Comparison of ENCODE assay signal across 12 cellular contexts in the genomic region with DNA sequence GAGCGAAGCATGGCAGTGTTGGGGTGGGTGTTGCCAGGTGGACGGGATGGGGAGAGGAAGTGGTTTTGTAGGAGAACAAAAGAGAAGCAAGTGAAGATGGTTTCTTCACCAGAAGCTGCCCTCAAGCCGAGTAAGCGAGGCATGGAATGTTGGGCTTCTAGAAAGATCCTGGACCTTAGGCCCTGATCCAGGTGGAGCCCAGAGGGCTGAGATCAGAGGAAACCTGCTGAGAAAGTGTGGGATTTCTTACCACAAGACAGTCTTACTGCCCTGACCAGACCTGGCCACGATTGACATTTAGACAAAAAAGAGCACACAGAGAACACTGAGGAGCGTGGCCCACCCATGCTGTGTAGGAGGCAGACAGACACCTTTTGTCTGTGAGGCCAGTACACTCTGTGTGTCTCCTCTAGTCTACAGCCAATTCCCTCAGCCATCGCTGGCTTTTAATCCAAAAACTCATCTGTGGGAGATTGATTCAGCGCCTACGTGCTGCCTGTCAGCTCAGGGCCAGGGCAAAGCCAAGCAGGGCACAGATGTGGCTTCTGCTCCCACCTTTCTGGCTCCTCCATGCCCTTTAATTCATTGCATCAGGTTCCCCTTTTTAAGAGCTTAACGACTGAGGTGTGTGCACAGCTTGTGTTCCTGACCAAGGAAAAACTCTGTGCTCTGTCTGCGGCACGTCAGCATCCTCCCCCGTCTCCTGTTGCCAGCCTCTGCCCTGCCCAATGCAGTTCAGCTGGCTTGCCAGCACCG.
DNase-seq lines count a peak whose midpoint lies in the region; ATAC-seq, FAIRE-seq and TF ChIP-seq lines count a peak whose summit lies in the region.
"Had no signal": no experiment of that assay in that cellular context is flagged by ENCODE, and none has a peak within 500 bp of the region (broad histone marks: within the 10 kb centered on the region; RNA-seq: fewer than 3 reads in every experiment).

No MANE protein-coding gene starts in this region.

- RAD21 ChIA-PET in GM12878 (lab: Charles Lee; ENCODE audit: unreplicated experiment) = interaction anchor here (1.1 to 2.0 kb wide), 2 partner anchors 9 to 14 kb away, joined by 4 to 5 read pairs; no protein-coding TSS in a partner anchor

- POLR2A ChIA-PET in activated CD4-positive, alpha-beta T cell treated with anti-CD3 and anti-CD28 coated beads, Interleukin-2, amount 10 ng/mL, durations not matched to agents 7 days and 5 days (lab: Charles Lee) = interaction anchor here (0.6 kb wide), 1 partner anchor 72 kb away, joined by 4 read pairs; no protein-coding TSS in a partner anchor
- POLR2A ChIA-PET in GM12878 (lab: Charles Lee) = interaction anchor here (0.9 to 1.4 kb wide), 3 partner anchors 9 to 154 kb away, joined by 3 to 4 read pairs (median 3); no protein-coding TSS in a partner anchor

- CTCF ChIA-PET in activated CD4-positive, alpha-beta T cell treated with anti-CD3 and anti-CD28 coated beads, Interleukin-2, amount 10 ng/mL, durations not matched to agents 7 days and 5 days (lab: Charles Lee) = interaction anchor here (0.6 to 2.4 kb wide), 3 partner anchors 18 to 85 kb away, joined by 3 to 6 read pairs (median 5); no protein-coding TSS in a partner anchor
- CTCF ChIA-PET in GM12878 (lab: Yijun Ruan, JAX) = interaction anchor here (0.6 to 2.4 kb wide), 5 partner anchors 8 to 171 kb away, joined by 3 to 15 read pairs (median 4); no protein-coding TSS in a partner anchor

- no peaks in the 10 kb centered on the region for H3K79me2 ChIP-seq in GM12878 (ENCODE audit: control insufficient read depth, insufficient read depth, low read length)

- H3K4me2 ChIP-seq in GM12878 (ENCODE audit: control insufficient read depth, insufficient read depth) = peak overlapping the region; percentile 71

- H3K9ac ChIP-seq in GM12878 (ENCODE audit: control insufficient read depth, insufficient read depth, low read length) = peak overlapping the region; percentile 52

- H3K9me3 ChIP-seq in GM12878 (replicated peaks; ENCODE audit: control insufficient read depth, insufficient read depth, low read length) = no peaks in the 10 kb centered on the region; the same call in 2 of the 3 replicates
- H3K9me3 ChIP-seq: tibial nerve had no signal

- no peaks in the 10 kb centered on the region for H4K20me1 ChIP-seq in GM12878 (ENCODE audit: control insufficient read depth, insufficient read depth)

- peaks cover 76% of the 10 kb centered on the region for H3K4me1 Mint-ChIP-seq in activated CD4-positive, alpha-beta T cell treated with anti-CD3 and anti-CD28 coated beads, Interleukin-2, amount 10 ng/mL, durations not matched to agents 7 days and 5 days
- H3K4me1 Mint-ChIP-seq in stimulated activated naive CD8-positive, alpha-beta T cell treated with anti-CD3 and anti-CD28 coated beads, Interleukin-15, Interleukin-2, amounts not matched to agents 100 ng/mL and 50 ng/mL, for 24 hours (ENCODE audit: low read depth) = peaks cover 90% of the 10 kb centered on the region

- no peaks in the 10 kb centered on the region for H3K27me3 ChIP-seq in GM12878 (replicated peaks in 1 of 2; ENCODE audit: control insufficient read depth in 2 of 2, insufficient read depth in 2 of 2, low read length in 1 of 2)
- H3K27me3 ChIP-seq: tibial nerve had no signal

- FAIRE-seq in GM12878 (lab: Jason Lieb, UNC) = no peak
- FAIRE-seq: frontal cortex, HTR-8/SVneo had no signal

- in situ Hi-C loops in GM12878 (cut with MboI) = no loop called here

- no peak for TF ChIP-seq CTCF in GM12878 (IDR thresholded peaks at IDR 0.05 in 2 of 3, conservative IDR thresholded peaks at IDR 0.05 in 1 of 3; ENCODE audit: control insufficient read depth in 2 of 3, extremely low read depth in 1 of 3, insufficient read depth in 1 of 3, low read depth in 3 of 3, low read length in 3 of 3)

- H3K36me3 Mint-ChIP-seq in activated CD4-positive, alpha-beta T cell treated with anti-CD3 and anti-CD28 coated beads, Interleukin-2, amount 10 ng/mL, durations not matched to agents 7 days and 5 days (ENCODE audit: low read depth) = peaks cover 11% of the 10 kb centered on the region
- peaks cover 53% of the 10 kb centered on the region for H3K36me3 Mint-ChIP-seq in stimulated activated naive CD8-positive, alpha-beta T cell treated with anti-CD3 and anti-CD28 coated beads, Interleukin-15, Interleukin-2, amounts not matched to agents 100 ng/mL and 50 ng/mL, for 24 hours (ENCODE audit: low read depth)

- ATAC-seq in GM12878 (peak; percentile 18; the same call in 1 of the 3 replicates), GM18861 (IDR thresholded peaks at IDR 0.05; ENCODE audit: unreplicated experiment) (no peak)

- peaks cover 53% of the 10 kb centered on the region for H3K4me1 ChIP-seq in GM12878 (ENCODE audit: control insufficient read depth, insufficient read depth, low read length)

- SMC1A ChIA-PET in GM12878 (lab: Charles Lee; ENCODE audit: uncharacterized antibody, unreplicated experiment) = interaction anchor here (0.6 to 11.1 kb wide), 4 partner anchors 9 to 31 kb away, joined by 3 to 177 read pairs (median 4); no protein-coding TSS in a partner anchor

- TF ChIP-seq RAD21 in GM12878 (IDR thresholded peaks at IDR 0.05; ENCODE audit: insufficient read depth, low read depth, low read length) = no peak

- intact Hi-C loops in GM12878 (cut with micrococcal nuclease; ENCODE audit: unreplicated experiment) = no loop called here

- H3K36me3 ChIP-seq in GM12878 (ENCODE audit: control insufficient read depth in 2 of 2, insufficient read depth in 2 of 2, low read length in 1 of 2) = no peaks in the 10 kb centered on the region
- H3K36me3 ChIP-seq: tibial nerve had no signal

- WGBS in GM12878 (ENCODE audit: insufficient coverage, insufficient replicate concordance, low lambda C conversion rate, missing lambda C conversion rate) = 75% methylated on average over 14 of the region's 14 CpGs

- peak overlapping the region; percentile 79 for H2AFZ ChIP-seq in GM12878 (ENCODE audit: control insufficient read depth, low read depth, low read length)

- peak; percentile 60 for DNase-seq in stimulated activated CD4-positive, alpha-beta T cell treated with anti-CD3 and anti-CD28 coated beads, Interleukin-15, amount 100 ng/mL, for 24 hours
- no peak for DNase-seq in stimulated activated CD4-positive, alpha-beta T cell treated with anti-CD3 and anti-CD28 coated beads, Interleukin-2, amount 100 ng/mL, for 48 hours
- peak; percentile 38 for DNase-seq in activated CD4-positive, alpha-beta T cell treated with anti-CD3 and anti-CD28 coated beads, Interleukin-2, amount 10 ng/mL, durations not matched to agents 7 days and 5 days
- DNase-seq in GM12878 (ENCODE audit: low read depth, low spot score) = no peak
- DNase-seq in NCI-H446 (lab: John Stamatoyannopoulos, UW) = no peak
- DNase-seq in activated CD4-positive, CD25-positive, alpha-beta regulatory T cell (lab: John Stamatoyannopoulos, UW) = no peak
- DNase-seq: activated gamma-delta T cell treated with Interleukin-2 at 50 U/mL for 16 hours had no signal

- H3K27ac ChIP-seq in GM12878 (ENCODE audit: control insufficient read depth, insufficient read depth) = peak overlapping the region; percentile 85
- H3K27ac ChIP-seq: tibial nerve had no signal

- peaks cover 8% of the 10 kb centered on the region for H3K9me3 Mint-ChIP-seq in activated CD4-positive, alpha-beta T cell treated with anti-CD3 and anti-CD28 coated beads, Interleukin-2, amount 10 ng/mL, durations not matched to agents 7 days and 5 days
- H3K9me3 Mint-ChIP-seq in stimulated activated naive CD8-positive, alpha-beta T cell treated with anti-CD3 and anti-CD28 coated beads, Interleukin-15, Interleukin-2, amounts not matched to agents 100 ng/mL and 50 ng/mL, for 24 hours = peaks cover 18% of the 10 kb centered on the region

- no peak for TF ChIP-seq POLR2A in GM12878 (IDR thresholded peaks at IDR 0.05; ENCODE audit: low read depth, low read length)

- no peak for TF ChIP-seq EP300 in GM12878 (IDR thresholded peaks at IDR 0.05; ENCODE audit: borderline replicate concordance in 1 of 2, control insufficient read depth in 1 of 2, low read depth in 2 of 2, low read length in 2 of 2)

- peak overlapping the region; percentile 54 for H3K4me3 Mint-ChIP-seq in activated CD4-positive, alpha-beta T cell treated with anti-CD3 and anti-CD28 coated beads, Interleukin-2, amount 10 ng/mL, durations not matched to agents 7 days and 5 days
- peak overlapping the region; percentile 88 for H3K4me3 Mint-ChIP-seq in stimulated activated naive CD8-positive, alpha-beta T cell treated with anti-CD3 and anti-CD28 coated beads, Interleukin-15, Interleukin-2, amounts not matched to agents 100 ng/mL and 50 ng/mL, for 24 hours

- no peaks in the 10 kb centered on the region for H3K27me3 Mint-ChIP-seq in activated CD4-positive, alpha-beta T cell treated with anti-CD3 and anti-CD28 coated beads, Interleukin-2, amount 10 ng/mL, durations not matched to agents 7 days and 5 days
- no peaks in the 10 kb centered on the region for H3K27me3 Mint-ChIP-seq in stimulated activated naive CD8-positive, alpha-beta T cell treated with anti-CD3 and anti-CD28 coated beads, Interleukin-15, Interleukin-2, amounts not matched to agents 100 ng/mL and 50 ng/mL, for 24 hours

- BruUV-seq in GM12878 (replicated peaks; lab: Mats Ljungman, UMichigan) = no TSS peak

- H3K27ac Mint-ChIP-seq in activated CD4-positive, alpha-beta T cell treated with anti-CD3 and anti-CD28 coated beads, Interleukin-2, amount 10 ng/mL, durations not matched to agents 7 days and 5 days = peak overlapping the region; percentile 96
- peak overlapping the region; percentile 100 for H3K27ac Mint-ChIP-seq in stimulated activated naive CD8-positive, alpha-beta T cell treated with anti-CD3 and anti-CD28 coated beads, Interleukin-15, Interleukin-2, amounts not matched to agents 100 ng/mL and 50 ng/mL, for 24 hours

- H3K4me3 ChIP-seq in GM12878 = peak overlapping the region; percentile 22; the same call in 1 of the 2 replicates
- H3K4me3 ChIP-seq: tibial nerve had no signal

TF ChIP-seq in GM12878, 131 proteins besides CTCF, POLR2A, EP300 and RAD21 (continues in another document):
- TF ChIP-seq SMC3 (IDR thresholded peaks at IDR 0.05; ENCODE audit: borderline replicate concordance, low read length) (no peak), NFIC (IDR thresholded peaks at IDR 0.05; ENCODE audit: low read depth, low read length) (0 out of 2 replicates have a peak, but pooled peaks have one; percentile 38), POU2F2 (IDR thresholded peaks at IDR 0.05; ENCODE audit: borderline replicate concordance, low read depth, low read length) (no peak), SPI1 (IDR thresholded peaks at IDR 0.05; ENCODE audit: borderline replicate concordance, insufficient read depth, low read depth, low read length) (peak; percentile 57; the same call in 1 of the 2 replicates), ASH2L (IDR thresholded peaks at IDR 0.05; ENCODE audit: borderline replicate concordance, low read depth) (no peak), IRF4 (IDR thresholded peaks at IDR 0.05; ENCODE audit: low read depth, low read length) (no peak), SUZ12 (IDR thresholded peaks at IDR 0.05; ENCODE audit: unreplicated experiment) (no peak), ESRRA (IDR thresholded peaks at IDR 0.05; ENCODE audit: low read length) (no peak)
- TF ChIP-seq, protein P1, sequence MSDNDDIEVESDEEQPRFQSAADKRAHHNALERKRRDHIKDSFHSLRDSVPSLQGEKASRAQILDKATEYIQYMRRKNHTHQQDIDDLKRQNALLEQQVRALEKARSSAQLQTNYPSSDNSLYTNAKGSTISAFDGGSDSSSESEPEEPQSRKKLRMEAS (IDR thresholded peaks at IDR 0.05; ENCODE audit: low read depth, low read length) = no peak

Comparison
In these comparisons a context has a peak if more than half of its experiments do, and no peak if none do; other contexts are left out.
1. DNase-seq: peak in stimulated activated CD4-positive, alpha-beta T cell treated with anti-CD3 and anti-CD28 coated beads, Interleukin-15, amount 100 ng/mL, for 24 hours (single experiment) and activated CD4-positive, alpha-beta T cell treated with anti-CD3 and anti-CD28 coated beads, Interleukin-2, amount 10 ng/mL, durations not matched to agents 7 days and 5 days (single experiment); none in stimulated activated CD4-positive, alpha-beta T cell treated with anti-CD3 and anti-CD28 coated beads, Interleukin-2, amount 100 ng/mL, for 48 hours (0 of 2), GM12878 (single experiment), NCI-H446 (0 of 2) and activated CD4-positive, CD25-positive, alpha-beta regulatory T cell (0 of 4).